ENCODE assay signal across 34 cellular contexts in the genomic region with DNA sequence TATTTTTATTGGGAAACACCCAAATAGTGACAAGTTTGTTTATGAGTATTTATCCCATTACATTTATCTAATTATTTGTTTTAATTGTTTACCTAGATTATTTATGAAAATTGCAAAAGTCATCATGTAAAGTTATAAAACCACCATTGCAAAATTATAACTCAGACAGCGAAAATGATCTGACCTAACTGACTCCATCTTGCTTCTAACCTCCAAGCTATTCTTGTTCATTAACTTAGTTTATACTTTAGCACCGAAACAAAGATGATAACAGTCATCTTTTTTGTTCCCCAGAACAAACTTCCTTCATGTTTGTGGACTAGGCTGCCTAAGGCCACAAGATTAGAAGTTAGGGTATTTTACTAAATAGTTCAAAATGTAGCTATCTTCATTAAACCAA.
"Had no signal": no experiment of that assay in that cellular context is flagged by ENCODE, and none has a peak within 500 bp of the region (broad histone marks: within the 10 kb centered on the region; RNA-seq: fewer than 3 reads in every experiment).

No MANE protein-coding gene starts in this region.

- H3K4me3 ChIP-seq: MG63 had no signal

- H3K36me3 ChIP-seq: MG63 had no signal

- H3K9me3 ChIP-seq: MG63 had no signal

- H3K4me2 ChIP-seq: KMS-11 had no signal

- H3K9ac ChIP-seq: KMS-11 had no signal

- H3K27ac ChIP-seq: KMS-11 had no signal

- H3K27me3 ChIP-seq: MG63 had no signal

- DNase-seq: Karpas-422, Kasumi-1, MG63, MM.1S, MV-4-11, NCI-H1048, NCI-H1092, NCI-H1092 treated with DMSO at 0.1 percent for 48 hours, NCI-H1105, NCI-H1105 treated with DMSO at 0.1 percent for 48 hours, NCI-H1417, NCI-H1417 treated with DMSO at 0.1 percent for 48 hours, NCI-H1436, NCI-H1436 treated with DMSO at 0.1 percent for 48 hours, NCI-H146, NCI-H1694, NCI-H1694 treated with DMSO at 0.1 percent for 48 hours, NCI-H187, NCI-H187 treated with DMSO at 0.1 percent for 48 hours, NCI-H1930, NCI-H2029, NCI-H2029 treated with DMSO at 0.1 percent for 48 hours, NCI-H2081, NCI-H2081 treated with DMSO at 0.1 percent for 48 hours, NCI-H2107, NCI-H2171, NCI-H2171 treated with DMSO at 0.1 percent for 48 hours, NCI-H226, NCI-H345, NCI-H446, NCI-H446 treated with DMSO at 0.1 percent for 48 hours, NCI-H510A, NCI-H510A treated with DMSO at 0.1 percent for 48 hours had no signal
